14 cellular contexts compared by ENCODE assay signal in the genomic region with DNA sequence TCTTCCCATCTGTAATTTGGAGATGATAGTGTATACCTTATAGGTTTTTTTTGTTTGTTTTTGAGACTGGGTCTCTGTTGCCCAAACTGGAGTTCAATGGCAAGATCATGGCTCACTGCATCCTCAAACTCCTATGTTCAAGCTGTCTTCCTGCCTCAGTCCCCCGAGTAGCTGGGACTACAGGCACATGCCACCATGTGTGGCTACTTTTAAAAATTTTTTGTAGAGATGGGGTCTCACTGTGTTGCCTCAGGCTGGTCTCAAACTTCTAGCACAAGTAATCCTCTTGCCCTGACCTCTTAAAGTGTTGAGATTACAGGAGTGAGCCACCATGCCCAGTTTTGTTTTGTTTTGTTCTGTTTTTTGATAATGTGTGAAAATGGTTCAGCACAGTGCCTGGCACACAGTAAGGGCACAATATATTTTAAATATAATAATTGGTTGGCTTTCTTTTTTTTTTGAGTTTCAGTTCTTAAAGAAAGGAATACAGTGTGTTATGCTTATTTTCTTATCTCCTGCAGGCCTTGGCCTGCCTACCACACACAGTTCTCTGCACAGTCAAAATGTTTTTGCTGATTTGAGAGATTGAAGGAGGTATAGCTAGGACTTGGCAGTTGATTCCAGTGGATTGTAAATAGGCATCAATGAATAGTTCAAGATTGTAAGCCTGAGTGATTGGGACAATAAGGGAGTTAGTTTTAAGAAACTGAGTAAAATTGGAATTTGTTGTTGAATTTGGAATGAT. TPM values are rescaled to one million over a fixed set of nuclear protein-coding genes. Genes with fewer than 3 reads are reported as not detected.
A peak's percentile ranks its signal among the peaks of the same experiment; 100 is the strongest.
DNase-seq lines count a peak whose midpoint lies in the region; ATAC-seq, FAIRE-seq and TF ChIP-seq lines count a peak whose summit lies in the region.
"Had no signal": no experiment of that assay in that cellular context is flagged by ENCODE, and none has a peak within 500 bp of the region (broad histone marks: within the 10 kb centered on the region; RNA-seq: fewer than 3 reads in every experiment).

No MANE protein-coding gene starts in this region.

- H3K9ac ChIP-seq in endodermal cell (ENCODE audit: extremely low read depth, low read length, poor library complexity, severe bottlenecking) (no peak overlapping the region), subcutaneous abdominal adipose tissue (ENCODE audit: low read length in 5 of 5) (no peak overlapping the region)
- H3K9ac ChIP-seq: BLaER1 had no signal

- H3K4me3 Mint-ChIP-seq in T-helper 17 cell (peak overlapping the region; percentile 82), endodermal cell (no peak overlapping the region)

- ATAC-seq in left ventricle myocardium superior (peak; percentile 12), right cardiac atrium (no peak), T-helper 17 cell (peak; percentile 39), HG03159 (IDR thresholded peaks at IDR 0.05; ENCODE audit: unreplicated experiment) (no peak)

- no peak for FAIRE-seq in urothelium cell line (lab: Jason Lieb, UNC)

- H3K36me3 ChIP-seq in endodermal cell (ENCODE audit: control insufficient read depth, insufficient read depth, low read length) (peaks cover 38% of the 10 kb centered on the region), subcutaneous abdominal adipose tissue (ENCODE audit: control insufficient read depth in 5 of 5, insufficient read depth in 5 of 5, low read length in 5 of 5) (no peaks in the 10 kb centered on the region)
- H3K36me3 ChIP-seq: ovary, SJCRH30, suprapubic skin had no signal

- DNase-seq in left ventricle myocardium superior (no peak), right cardiac atrium (no peak), T-helper 17 cell (no peak), endodermal cell (no peak), urothelium cell line (ENCODE audit: low spot score) (no peak), DMS53 treated with DMSO at 0.1 percent for 48 hours (lab: John Stamatoyannopoulos, UW; ENCODE audit: unreplicated experiment) (no peak)
- DNase-seq: MV-4-11, NCI-H526, ovary, SJCRH30 had no signal

- H3K36me3 Mint-ChIP-seq in T-helper 17 cell (ENCODE audit: low read depth) (peaks cover 8% of the 10 kb centered on the region), endodermal cell (ENCODE audit: low read depth) (peaks cover 11% of the 10 kb centered on the region)

- TF ChIP-seq CTCF in endodermal cell (conservative IDR thresholded peaks at IDR 0.05): no peak

- no peak overlapping the region for H3K4me3 ChIP-seq in right cardiac atrium (ENCODE audit: low read length)
- peak overlapping the region; percentile 70 for H3K4me3 ChIP-seq in endodermal cell (ENCODE audit: low read length)
- no peak overlapping the region for H3K4me3 ChIP-seq in subcutaneous abdominal adipose tissue (ENCODE audit: low read depth in 1 of 5, low read length in 5 of 5)
- H3K4me3 ChIP-seq: BLaER1, ovary, SJCRH30, suprapubic skin had no signal

- intact Hi-C loops in left ventricle myocardium superior (cut with micrococcal nuclease) (no loop called here), right cardiac atrium (cut with DNase I) (loop anchor here in 1 of 4 donors (10.0 kb wide), 1 partner anchor 141 kb away; a partner anchor contains a TSS)

- H3K9me3 ChIP-seq in right cardiac atrium (ENCODE audit: control insufficient read depth, low read length) (no peaks in the 10 kb centered on the region), T-helper 17 cell (ENCODE audit: control insufficient read depth, low read length, poor library complexity, severe bottlenecking) (no peaks in the 10 kb centered on the region), endodermal cell (ENCODE audit: control insufficient read depth, low read length) (no peaks in the 10 kb centered on the region), subcutaneous abdominal adipose tissue (ENCODE audit: control insufficient read depth in 5 of 5, low read length in 5 of 5) (no peaks in the 10 kb centered on the region)
- H3K9me3 ChIP-seq: BLaER1, ovary, SJCRH30, suprapubic skin had no signal

- H3K4me1 Mint-ChIP-seq in T-helper 17 cell: peaks cover 79% of the 10 kb centered on the region
- H3K4me1 Mint-ChIP-seq in endodermal cell: peaks cover 66% of the 10 kb centered on the region

- H3K27ac Mint-ChIP-seq in T-helper 17 cell: peak overlapping the region; percentile 95
- H3K27ac Mint-ChIP-seq in endodermal cell: no peak overlapping the region

- H3K4me1 ChIP-seq in right cardiac atrium (ENCODE audit: control insufficient read depth, insufficient read depth, low read length): peaks cover 6% of the 10 kb centered on the region
- peaks cover 4% of the 10 kb centered on the region for H3K4me1 ChIP-seq in endodermal cell (ENCODE audit: control insufficient read depth, insufficient read depth, low read length)
- peaks cover 0 to 92% (median 86%) of the 10 kb centered on the region in 5 donors for H3K4me1 ChIP-seq in subcutaneous abdominal adipose tissue (ENCODE audit: control insufficient read depth in 5 of 5, insufficient read depth in 5 of 5, low read length in 5 of 5)

- H3K27ac ChIP-seq in right cardiac atrium (ENCODE audit: low read length) (no peak overlapping the region), endodermal cell (ENCODE audit: low read depth, low read length) (no peak overlapping the region), subcutaneous abdominal adipose tissue (ENCODE audit: low read depth, low read length) (peak overlapping the region; percentile 17)
- H3K27ac ChIP-seq: BLaER1, ovary, SJCRH30, suprapubic skin had no signal

- H3K27me3 Mint-ChIP-seq in T-helper 17 cell: no peaks in the 10 kb centered on the region
- H3K27me3 Mint-ChIP-seq in endodermal cell (ENCODE audit: insufficient read depth): no peaks in the 10 kb centered on the region

- no peaks in the 10 kb centered on the region for H3K9me3 Mint-ChIP-seq in endodermal cell

- 55% methylated on average over 1 of the region's 1 CpG for WGBS in right cardiac atrium
- 86 to 89% methylated on average over 1 of the region's 1 CpG for WGBS in endodermal cell (ENCODE audit: insufficient coverage in 1 of 2, insufficient read length in 1 of 2), 2 experiments

- H3K27me3 ChIP-seq in right cardiac atrium (ENCODE audit: control insufficient read depth, insufficient read depth): no peaks in the 10 kb centered on the region
- H3K27me3 ChIP-seq in endodermal cell (ENCODE audit: control insufficient read depth, insufficient read depth, low read length, poor library complexity, severe bottlenecking): no peaks in the 10 kb centered on the region
- no peaks in the 10 kb centered on the region for H3K27me3 ChIP-seq in subcutaneous abdominal adipose tissue (ENCODE audit: control insufficient read depth in 5 of 5, insufficient read depth in 4 of 5, low read length in 5 of 5)
- H3K27me3 ChIP-seq: BLaER1, ovary, SJCRH30, suprapubic skin had no signal

RNA-seq across cellular contexts. Expression of a gene that starts 6.1 kb away (rescaled TPM):
- total RNA-seq in left ventricle myocardium superior (117 TPM), right cardiac atrium (100 to 1,000 TPM; 120 to 168 (median 137) TPM), T-helper 17 cell (100 to 1,000 TPM; 229 to 267 TPM), endodermal cell (100 to 1,000 TPM; 168 to 192 TPM)
- 42.3 TPM for polyA plus RNA-seq in right cardiac atrium
- polyA plus RNA-seq in endodermal cell (2013, experiment 1 of 2): 124 TPM
- polyA plus RNA-seq in endodermal cell (2013, experiment 2 of 2): 117 TPM

Comparison
In these comparisons a context has a peak if more than half of its experiments do, and no peak if none do; other contexts are left out.
1. ATAC-seq: peak in left ventricle myocardium superior (single experiment) and T-helper 17 cell (single experiment); none in right cardiac atrium (0 of 2) and HG03159 (single experiment).